Comparison of ENCODE assay signal across 11 cellular contexts in genomic region chr11:120528749-120529148, GRCh38. TPM values are rescaled to one million over a fixed set of nuclear protein-coding genes. Genes with fewer than 3 reads are reported as not detected.
"Had no signal": no experiment of that assay in that cellular context is flagged by ENCODE, and none has a peak within 500 bp of the region (broad histone marks: within the 10 kb centered on the region; RNA-seq: fewer than 3 reads in every experiment).

No MANE protein-coding gene starts in this region.

- H3K27ac Mint-ChIP-seq: HFFc6, IgD-negative memory B cell had no signal

- FAIRE-seq: H54, HepG2 had no signal

- H3K27ac ChIP-seq: GM23248, HL-60 had no signal

- H3K4me1 Mint-ChIP-seq: IgD-negative memory B cell had no signal

- H3K9ac ChIP-seq: GM23248 had no signal

- H3K4me3 Mint-ChIP-seq: H9, HFFc6, IgD-negative memory B cell had no signal

- H3K4me3 ChIP-seq: GM23248 had no signal

- H3K9me3 Mint-ChIP-seq: HFFc6 had no signal

- H2AFZ ChIP-seq: GM23248 had no signal

- DNase-seq: GM23248, GOT3, H9, HCEC 1CT, HFFc6, KG1 had no signal

RNA-seq across cellular contexts. Expression of gene GRIK4, which starts 17.2 kb away (rescaled TPM):
- total RNA-seq: GM23248, HFFc6, HT1080 had no signal
- polyA plus RNA-seq: GM23248, IgD-negative memory B cell had no signal
